Comparison of ENCODE assay signal across 36 cellular contexts in genomic region chr15:97081666-97082226, GRCh38.
"Had no signal": no experiment of that assay in that cellular context is flagged by ENCODE, and none has a peak within 500 bp of the region (broad histone marks: within the 10 kb centered on the region; RNA-seq: fewer than 3 reads in every experiment).

No MANE protein-coding gene starts in this region.

- FAIRE-seq: endothelial cell of umbilical vein had no signal

- H3K79me2 ChIP-seq: parathyroid adenoma had no signal

- H3K9me3 Mint-ChIP-seq: activated naive CD4-positive, alpha-beta T cell treated with anti-CD3 and anti-CD28 coated beads for 36 hours; mesothelial cell of epicardium had no signal

- H3K4me3 ChIP-seq: adrenal gland, body of pancreas, coronary artery, dorsolateral prefrontal cortex, heart left ventricle, psoas muscle, right atrium auricular region, stomach, suprapubic skin, tibial artery had no signal

- H3K9me3 ChIP-seq: adrenal gland, body of pancreas, heart left ventricle, psoas muscle, right atrium auricular region, stomach, suprapubic skin, tibial artery had no signal

- H3K27me3 Mint-ChIP-seq: effector memory CD8-positive, alpha-beta T cell; stimulated activated naive B cell treated with anti-CD40 and anti-IgM and Interleukin-4, amounts not matched to agents 10 μg/mL and 1 μg/mL and 100 μg/mL, for 72 hours had no signal

- H3K27ac ChIP-seq: adrenal gland, body of pancreas, coronary artery, dorsolateral prefrontal cortex, heart left ventricle, parathyroid adenoma, psoas muscle, right atrium auricular region, stomach, suprapubic skin, tibial artery, VCaP had no signal

- H3K27ac Mint-ChIP-seq: activated naive CD4-positive, alpha-beta T cell treated with anti-CD3 and anti-CD28 coated beads for 36 hours; activated naive CD8-positive, alpha-beta T cell treated with anti-CD3 and anti-CD28 coated beads for 36 hours; activated T-helper 1 cell treated with anti-CD3 and anti-CD28 coated beads, Interleukin-12 subunit alpha, Interleukin-12 subunit beta, Interleukin-2, Interleukin-4 antibody, amounts not matched to agents 30 ng/mL and 10 ng/mL and 1 ng/mL, durations not matched to agents 14 hours and 24 hours and 36 hours; effector memory CD8-positive, alpha-beta T cell; immature natural killer cell; mesothelial cell of epicardium; naive thymus-derived CD4-positive, alpha-beta T cell; stimulated activated naive B cell treated with anti-CD40 and anti-IgM and Interleukin-4, amounts not matched to agents 10 μg/mL and 1 μg/mL and 100 μg/mL, for 72 hours had no signal

- H3K4me1 Mint-ChIP-seq: activated naive CD8-positive, alpha-beta T cell treated with anti-CD3 and anti-CD28 coated beads for 36 hours; immature natural killer cell; naive thymus-derived CD4-positive, alpha-beta T cell; stimulated activated naive B cell treated with anti-CD40 and anti-IgM and Interleukin-4, amounts not matched to agents 10 μg/mL and 1 μg/mL and 100 μg/mL, for 72 hours had no signal

- ATAC-seq: body of pancreas; effector memory CD8-positive, alpha-beta T cell; esophagus mucosa; heart left ventricle; naive thymus-derived CD4-positive, alpha-beta T cell; psoas muscle; stimulated activated naive B cell treated with anti-CD40 and anti-IgM and Interleukin-4, amounts not matched to agents 10 μg/mL and 1 μg/mL and 100 μg/mL, for 72 hours had no signal

- H2AFZ ChIP-seq: parathyroid adenoma had no signal

- H3K4me1 ChIP-seq: adrenal gland, body of pancreas, heart left ventricle, parathyroid adenoma, psoas muscle, right atrium auricular region, suprapubic skin, tibial artery had no signal

- H3K27me3 ChIP-seq: adrenal gland, right atrium auricular region, suprapubic skin, tibial artery had no signal

- H3K4me3 Mint-ChIP-seq: activated naive CD4-positive, alpha-beta T cell treated with anti-CD3 and anti-CD28 coated beads for 36 hours; activated naive CD8-positive, alpha-beta T cell treated with anti-CD3 and anti-CD28 coated beads for 36 hours; activated T-helper 1 cell treated with anti-CD3 and anti-CD28 coated beads, Interleukin-12 subunit alpha, Interleukin-12 subunit beta, Interleukin-2, Interleukin-4 antibody, amounts not matched to agents 30 ng/mL and 10 ng/mL and 1 ng/mL, durations not matched to agents 14 hours and 24 hours and 36 hours; effector memory CD8-positive, alpha-beta T cell; immature natural killer cell; mesothelial cell of epicardium; naive thymus-derived CD4-positive, alpha-beta T cell; stimulated activated naive B cell treated with anti-CD40 and anti-IgM and Interleukin-4, amounts not matched to agents 10 μg/mL and 1 μg/mL and 100 μg/mL, for 72 hours had no signal

- H3K9ac ChIP-seq: parathyroid adenoma had no signal

- H3K36me3 Mint-ChIP-seq: activated naive CD8-positive, alpha-beta T cell treated with anti-CD3 and anti-CD28 coated beads for 36 hours; immature natural killer cell; mesothelial cell of epicardium; naive thymus-derived CD4-positive, alpha-beta T cell; stimulated activated naive B cell treated with anti-CD40 and anti-IgM and Interleukin-4, amounts not matched to agents 10 μg/mL and 1 μg/mL and 100 μg/mL, for 72 hours had no signal

- H3K36me3 ChIP-seq: adrenal gland, heart left ventricle, right atrium auricular region, stomach, suprapubic skin, tibial artery had no signal

- DNase-seq: activated CD4-positive, alpha-beta T cell treated with anti-CD3 and anti-CD28 coated beads for 4 hours; activated CD4-positive, alpha-beta T cell treated with anti-CD3 and anti-CD28 coated beads, Interleukin-2, amount 50 U/mL, for 48 hours; activated CD8-positive, alpha-beta memory T cell treated with anti-CD3 and anti-CD28 coated beads for 24 hours; activated CD8-positive, alpha-beta memory T cell treated with anti-CD3 and anti-CD28 coated beads, Interleukin-2, amount 50 U/mL, for 4 hours; activated effector memory CD4-positive, alpha-beta T cell treated with anti-CD3 and anti-CD28 coated beads, Interleukin-2, amount 50 U/mL, for 16 hours; activated naive CD4-positive, alpha-beta T cell treated with anti-CD3 and anti-CD28 coated beads for 36 hours; activated naive CD8-positive, alpha-beta T cell treated with anti-CD3 and anti-CD28 coated beads for 36 hours; activated T-cell treated with anti-CD3 and anti-CD28 coated beads, Interleukin-2, amount 50 U/mL, for 1 hour; adrenal gland; aorta; body of pancreas; cerebellar nuclear complex; dorsolateral prefrontal cortex; effector memory CD8-positive, alpha-beta T cell; foreskin fibroblast; heart left ventricle; hypothalamus; immature natural killer cell; mammary epithelial cell; naive thymus-derived CD4-positive, alpha-beta T cell; nucleus accumbens; psoas muscle; stimulated activated CD4-positive, alpha-beta T cell treated with anti-CD3 and anti-CD28 coated beads, Interleukin-15, amount 100 ng/mL, for 24 hours; stimulated activated CD4-positive, alpha-beta T cell treated with anti-CD3 and anti-CD28 coated beads, Interleukin-2, amount 100 ng/mL, for 24 hours; stimulated activated naive B cell treated with anti-CD40 and anti-IgM and Interleukin-4, amounts not matched to agents 10 μg/mL and 1 μg/mL and 100 μg/mL, for 72 hours; stomach; tibial artery had no signal
